Comparison of ENCODE assay signal across 8 cellular contexts in the genomic region with DNA sequence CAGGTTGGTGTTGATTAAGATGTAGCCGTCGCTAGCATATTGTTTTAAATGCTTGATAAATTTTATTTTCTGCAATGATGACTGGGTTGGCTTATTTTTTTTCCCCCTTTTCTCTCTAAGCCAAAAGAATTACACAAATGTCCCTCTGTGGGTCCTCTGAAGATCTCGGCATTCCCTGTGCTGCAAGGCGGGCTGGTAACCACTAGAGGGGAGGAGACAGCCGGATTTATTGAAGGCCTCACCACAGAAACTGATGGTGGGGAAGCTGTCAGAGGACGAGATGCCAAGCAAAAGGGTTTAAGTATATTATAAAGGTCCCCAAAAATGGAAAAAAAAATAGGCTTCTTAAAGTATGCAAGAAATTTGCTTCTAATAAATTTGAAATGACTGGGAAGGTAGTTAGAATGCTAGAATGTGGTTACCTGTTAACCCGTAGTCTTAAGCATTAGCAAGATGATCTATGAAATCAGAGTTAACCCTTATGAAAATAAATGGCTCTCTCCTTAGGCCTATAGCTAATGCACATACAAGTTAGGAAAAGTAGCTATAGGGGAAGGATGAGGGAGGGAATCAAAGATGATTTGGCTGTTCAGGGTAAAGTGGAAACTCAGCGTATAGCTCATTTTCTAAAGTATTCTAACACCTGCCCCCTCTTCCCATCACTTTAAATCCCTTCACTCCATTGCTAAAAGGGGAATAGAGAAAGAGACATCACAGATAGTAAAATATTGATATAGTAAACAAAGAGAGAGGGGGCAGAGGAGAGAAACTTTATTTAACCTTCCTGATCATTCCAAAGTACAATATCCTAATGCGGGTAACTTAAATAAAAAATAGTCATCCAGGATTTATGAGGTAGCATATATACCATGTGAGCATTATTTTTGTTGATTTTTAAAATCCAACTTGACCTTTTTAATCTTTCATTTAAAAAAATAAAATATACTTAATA.
DNase-seq lines count a peak whose midpoint lies in the region; ATAC-seq, FAIRE-seq and TF ChIP-seq lines count a peak whose summit lies in the region.

No MANE protein-coding gene starts in this region.

- intact Hi-C loops in lower lobe of right lung (cut with DNase I): no loop called here

- peak; percentile 48 for TF ChIP-seq CTCF in AG10803 (conservative IDR thresholded peaks at IDR 0.05; ENCODE audit: low read length)
- peak; percentile 79 for TF ChIP-seq CTCF in astrocyte of the spinal cord (IDR thresholded peaks at IDR 0.05; ENCODE audit: low read depth, low read length)
- TF ChIP-seq CTCF in lower lobe of right lung (IDR thresholded peaks at IDR 0.05): peak; percentile 43
- TF ChIP-seq CTCF in coronary artery (IDR thresholded peaks at IDR 0.05): no peak

- H3K4me1 ChIP-seq in lower lobe of right lung: no peaks in the 10 kb centered on the region

- DNase-seq in AG10803 (ENCODE audit: low read depth) (peak; percentile 2), GM19239 (ENCODE audit: insufficient read length, low spot score) (peak; percentile 3), NCI-H1694 treated with DMSO at 0.1 percent for 48 hours (lab: John Stamatoyannopoulos, UW) (peak; percentile 7), astrocyte of the spinal cord (ENCODE audit: low read depth, low spot score) (peak; percentile 51), lower lobe of right lung (no peak), coronary artery (ENCODE audit: low spot score) (no peak), NCI-H187 (lab: John Stamatoyannopoulos, UW) (no peak)

- in situ Hi-C loops in astrocyte of the spinal cord (cut with HindIII; ENCODE audit: low sequenced_read_pairs): no loop called here

- H3K36me3 ChIP-seq in lower lobe of right lung: no peaks in the 10 kb centered on the region

- H3K27me3 ChIP-seq in lower lobe of right lung (ENCODE audit: low read depth): no peaks in the 10 kb centered on the region

- ATAC-seq in lower lobe of right lung (no peak), HG03521 (IDR thresholded peaks at IDR 0.05; ENCODE audit: unreplicated experiment) (no peak)

- H3K27ac ChIP-seq in lower lobe of right lung: no peak overlapping the region
- no peak overlapping the region for H3K27ac ChIP-seq in coronary artery

- H3K4me3 ChIP-seq in AG10803 (ENCODE audit: low read length) (no peak overlapping the region), astrocyte of the spinal cord (ENCODE audit: low read depth, low read length) (no peak overlapping the region), lower lobe of right lung (no peak overlapping the region), coronary artery (no peak overlapping the region)

- no peak for FAIRE-seq in GM19239 (lab: Jason Lieb, UNC)

- no peaks in the 10 kb centered on the region for H3K9me3 ChIP-seq in lower lobe of right lung

Comparison
In these comparisons a context has a peak if more than half of its experiments do, and no peak if none do; other contexts are left out.
1. DNase-seq: peak in AG10803 (single experiment), GM19239 (single experiment), NCI-H1694 treated with DMSO at 0.1 percent for 48 hours (single experiment) and astrocyte of the spinal cord (single experiment); none in lower lobe of right lung (single experiment), coronary artery (single experiment) and NCI-H187 (0 of 2).